In genomic region chr1:176733661-176734060, GRCh38 we compare ENCODE assay signal across 1 cellular context.
TF ChIP-seq lines count a peak whose summit lies in the region.

No MANE protein-coding gene starts in this region.

TF ChIP-seq in K562, 482 proteins besides CTCF, POLR2A, EP300 and RAD21 (continued from another document):
- TF ChIP-seq E2F3 (CRISPR knock-in tag; IDR thresholded peaks at IDR 0.05) = no peak
TF ChIP-seq in K562: peak in this region for 0.
